15 cellular contexts compared by ENCODE assay signal in the genomic region with DNA sequence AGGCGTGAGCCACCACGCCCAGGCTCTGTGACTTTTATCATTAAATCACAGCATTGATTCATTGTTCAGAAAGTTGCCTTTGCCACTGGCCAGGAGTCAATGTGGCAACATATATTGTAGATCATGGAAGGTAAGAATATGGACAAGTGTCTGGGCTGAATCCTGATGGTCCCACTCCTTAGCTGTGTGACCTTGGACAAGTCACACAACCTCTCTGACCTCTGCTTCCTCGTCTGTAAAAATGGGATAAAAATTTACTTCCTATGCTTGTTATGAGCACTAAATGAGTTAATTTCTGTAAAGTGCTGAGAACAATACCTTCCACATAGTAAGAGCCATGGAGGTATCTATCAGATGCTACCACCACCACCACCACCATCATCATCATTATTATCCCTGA.
DNase-seq lines count a peak whose midpoint lies in the region; ATAC-seq, FAIRE-seq and TF ChIP-seq lines count a peak whose summit lies in the region.
"Had no signal": no experiment of that assay in that cellular context is flagged by ENCODE, and none has a peak within 500 bp of the region (broad histone marks: within the 10 kb centered on the region; RNA-seq: fewer than 3 reads in every experiment).

No MANE protein-coding gene starts in this region.

- no peaks in the 10 kb centered on the region for H3K79me2 ChIP-seq in HepG2 (ENCODE audit: insufficient read depth, low read length)
- H3K79me2 ChIP-seq in K562 (ENCODE audit: control insufficient read depth, insufficient read depth, low read length): no peaks in the 10 kb centered on the region

- H3K4me3 ChIP-seq in HepG2 (replicated peaks in 1 of 3; ENCODE audit: insufficient read depth in 1 of 3, low read depth in 2 of 3, low read length in 3 of 3) (no peak overlapping the region), right lobe of liver (no peak overlapping the region), K562 (no peak overlapping the region), sigmoid colon (no peak overlapping the region)
- H3K4me3 ChIP-seq: BLaER1 had no signal

- no peak overlapping the region for H3K27ac ChIP-seq in HepG2 (ENCODE audit: extremely low read length, insufficient read depth, low read length)
- no peak overlapping the region for H3K27ac ChIP-seq in right lobe of liver
- no peak overlapping the region for H3K27ac ChIP-seq in K562 (ENCODE audit: extremely low read depth, low read depth, low read length)
- H3K27ac ChIP-seq in sigmoid colon: no peak overlapping the region
- H3K27ac ChIP-seq: 22Rv1, BLaER1 had no signal

- in situ Hi-C loops in HepG2 (cut with HindIII; ENCODE audit: extremely low pct_ligation_motif_present, low pct_unique_long_range_greater_than_20kb): loop anchor here (5.0 kb wide), 1 partner anchor 94 kb away; no protein-coding TSS in a partner anchor
- in situ Hi-C loops in K562 (cut with MboI): loop anchor here (5.0 kb wide), 1 partner anchor 94 kb away; no protein-coding TSS in a partner anchor

- FAIRE-seq in HepG2 (lab: Jason Lieb, UNC) (no peak), K562 (lab: Jason Lieb, UNC) (no peak), RCC 7860 (lab: Jason Lieb, UNC) (no peak)
- FAIRE-seq: D721Med, G401.6 had no signal

- H3K36me3 ChIP-seq in HepG2 (replicated peaks in 1 of 2; ENCODE audit: control insufficient read depth in 1 of 2, insufficient read depth in 2 of 2, low read length in 2 of 2) (no peaks in the 10 kb centered on the region), right lobe of liver (no peaks in the 10 kb centered on the region), K562 (ENCODE audit: control insufficient read depth, insufficient read depth, low read length) (no peaks in the 10 kb centered on the region), sigmoid colon (no peaks in the 10 kb centered on the region)
- H3K36me3 ChIP-seq: BE2C had no signal

- TF ChIP-seq POLR2A in HepG2 (IDR thresholded peaks at IDR 0.05; ENCODE audit: insufficient read depth in 1 of 2, low read depth in 2 of 2, low read length in 2 of 2): no peak
- no peak for TF ChIP-seq POLR2A in right lobe of liver (IDR thresholded peaks at IDR 0.05)
- TF ChIP-seq POLR2A in K562 (conservative IDR thresholded peaks at IDR 0.05): no peak
- no peak for TF ChIP-seq POLR2A in sigmoid colon (IDR thresholded peaks at IDR 0.05)

- TF ChIP-seq CTCF in HepG2 (CRISPR knock-in tag; IDR thresholded peaks at IDR 0.05) (no peak), right lobe of liver (IDR thresholded peaks at IDR 0.05) (no peak), K562 (IDR thresholded peaks at IDR 0.05 in 2 of 3, conservative IDR thresholded peaks at IDR 0.05 in 1 of 3; ENCODE audit: insufficient read depth in 2 of 3, low read depth in 1 of 3, low read length in 3 of 3) (no peak), sigmoid colon (IDR thresholded peaks at IDR 0.05) (no peak)

- no peak overlapping the region for H3K9ac ChIP-seq in HepG2 (ENCODE audit: insufficient read depth, low read depth, low read length)
- H3K9ac ChIP-seq in K562 (ENCODE audit: insufficient read depth in 1 of 2, low read depth in 2 of 2, low read length in 2 of 2): no peak overlapping the region
- H3K9ac ChIP-seq: BLaER1 had no signal

- 72% methylated on average over 3 of the region's 3 CpGs for WGBS in HepG2 (ENCODE audit: low lambda C conversion rate)
- WGBS in right lobe of liver (ENCODE audit: insufficient coverage, low coverage, low lambda C conversion rate, missing lambda C conversion rate): 66% methylated on average over 3 of the region's 3 CpGs
- WGBS in K562 (ENCODE audit: insufficient coverage, low coverage, missing lambda C conversion rate): 2% methylated on average over 3 of the region's 3 CpGs
- WGBS in sigmoid colon, 2 donors: 82 to 92% methylated on average over 3 of the region's 3 CpGs

- H3K27me3 ChIP-seq in HepG2 (ENCODE audit: control insufficient read depth in 1 of 2, insufficient read depth in 2 of 2, low read length in 2 of 2) (no peaks in the 10 kb centered on the region; a peak in 1 of 5 replicates), right lobe of liver (no peaks in the 10 kb centered on the region), K562 (ENCODE audit: control insufficient read depth in 2 of 2, insufficient read depth in 2 of 2, low read length in 2 of 2) (peaks cover 0 to 10% of the 10 kb centered on the region in 2 experiments; a peak in 2 of 5 replicates), sigmoid colon (no peaks in the 10 kb centered on the region)
- H3K27me3 ChIP-seq: BE2C, BLaER1 had no signal

- H2AFZ ChIP-seq in HepG2 (ENCODE audit: low read length): no peak overlapping the region
- no peak overlapping the region for H2AFZ ChIP-seq in K562 (ENCODE audit: low read depth, low read length)

- ATAC-seq in HepG2 (no peak), right lobe of liver (no peak), K562 (no peak)
- ATAC-seq: CD8-positive, alpha-beta T cell had no signal

- BruUV-seq in HepG2 (replicated peaks; lab: Mats Ljungman, UMichigan) (no TSS peak), K562 (replicated peaks; lab: Mats Ljungman, UMichigan) (no TSS peak)

- H4K20me1 ChIP-seq in HepG2 (ENCODE audit: insufficient read depth, low read length) (no peaks in the 10 kb centered on the region), K562 (replicated peaks; ENCODE audit: control insufficient read depth, insufficient read depth, low read length) (no peaks in the 10 kb centered on the region)
- H4K20me1 ChIP-seq: BLaER1 had no signal

- CTCF ChIA-PET in HepG2 (lab: Yijun Ruan, JAX; ENCODE audit: low intra/inter-chr PET ratio, low total read pairs): interaction anchor here (1.6 to 4.4 kb wide), 4 partner anchors 70 to 236 kb away, joined by 4 to 45 read pairs (median 6); no protein-coding TSS in a partner anchor
- CTCF ChIA-PET in K562 (lab: Yijun Ruan, JAX; ENCODE audit: low intra/inter-chr PET ratio): interaction anchor here (1.1 to 2.2 kb wide), 3 partner anchors 70 to 96 kb away, joined by 3 to 23 read pairs (median 7); no protein-coding TSS in a partner anchor

- no peak overlapping the region for H3K4me2 ChIP-seq in HepG2 (ENCODE audit: low read depth, low read length)
- no peak overlapping the region for H3K4me2 ChIP-seq in K562 (ENCODE audit: insufficient read depth, low read length)
- H3K4me2 ChIP-seq: BLaER1 had no signal

- H3K4me1 ChIP-seq in HepG2 (ENCODE audit: insufficient read depth, low read length) (no peaks in the 10 kb centered on the region), right lobe of liver (peaks cover 0 to 2% (median 0%) of the 10 kb centered on the region in 4 donors), K562 (replicated peaks in 1 of 2; ENCODE audit: control insufficient read depth in 2 of 2, insufficient read depth in 2 of 2, low read length in 2 of 2) (no peaks in the 10 kb centered on the region), sigmoid colon (no peaks in the 10 kb centered on the region)
- H3K4me1 ChIP-seq: BE2C, Caco-2 had no signal

- H3K9me1 ChIP-seq in K562 (ENCODE audit: control insufficient read depth, insufficient read depth, low read length): no peaks in the 10 kb centered on the region

- intact Hi-C loops in HepG2 (cut with micrococcal nuclease; ENCODE audit: unreplicated experiment) (loop anchor here (1.0 kb wide), 3 partner anchors 95 to 236 kb away; no protein-coding TSS in a partner anchor), right lobe of liver (cut with DNase I) (loop anchor here in 1 of 2 donors (5.0 kb wide), 1 partner anchor 99 kb away; no protein-coding TSS in a partner anchor), K562 (cut with micrococcal nuclease) (loop anchor here (1.0 to 5.0 kb wide), 5 partner anchors 78 to 404 kb away; a partner anchor contains a TSS), sigmoid colon (cut with DNase I) (loop anchor here (1.0 kb wide), 2 partner anchors 78 to 95 kb away; no protein-coding TSS in a partner anchor)

- DNase-seq in HepG2 (ENCODE audit: low spot score): no peak
- DNase-seq in right lobe of liver: no peak
- no peak for DNase-seq in K562 (ENCODE audit: extremely low read depth in 1 of 4, low spot score in 3 of 4)
- peak; percentile 6 for DNase-seq in sigmoid colon
- DNase-seq in effector CD4-positive, alpha-beta T cell: no peak
- DNase-seq in RCC 7860 (ENCODE audit: low spot score): no peak
- DNase-seq: CD4-positive, alpha-beta T cell; CD8-positive, alpha-beta T cell; GF-D8 had no signal

- TF ChIP-seq RAD21 in HepG2 (CRISPR knock-in tag; IDR thresholded peaks at IDR 0.05) (no peak), K562 (CRISPR knock-in tag; conservative IDR thresholded peaks at IDR 0.05 in 1 of 2, IDR thresholded peaks at IDR 0.05 in 1 of 2) (no peak)

- no peaks in the 10 kb centered on the region for H3K9me3 ChIP-seq in HepG2 (ENCODE audit: low read length)
- H3K9me3 ChIP-seq in right lobe of liver: no peaks in the 10 kb centered on the region
- 0 out of 2 replicates have a peak, but pooled peaks cover 4% of the 10 kb centered on the region for H3K9me3 ChIP-seq in K562 (replicated peaks; ENCODE audit: control insufficient read depth, insufficient read depth, low read depth, low read length)
- no peaks in the 10 kb centered on the region for H3K9me3 ChIP-seq in sigmoid colon
- H3K9me3 ChIP-seq: BE2C had no signal

- TF ChIP-seq EP300 in HepG2 (IDR thresholded peaks at IDR 0.05; ENCODE audit: low read depth in 2 of 2, low read length in 2 of 2) (no peak), HepG2 (CRISPR knock-in tag; IDR thresholded peaks at IDR 0.05; ENCODE audit: borderline replicate concordance) (no peak), K562 (IDR thresholded peaks at IDR 0.05; ENCODE audit: low read length) (no peak), sigmoid colon (IDR thresholded peaks at IDR 0.05) (no peak)

- POLR2A ChIA-PET in HepG2 (lab: Yijun Ruan, JAX): no interaction called here
- POLR2A ChIA-PET in K562 (lab: Yijun Ruan, JAX): no interaction called here

TF ChIP-seq in HepG2, 621 proteins besides CTCF, POLR2A, EP300 and RAD21:
- TF ChIP-seq ZNF569 (CRISPR knock-in tag; IDR thresholded peaks at IDR 0.05; ENCODE audit: borderline replicate concordance) (no peak), ZNF343 (CRISPR knock-in tag; IDR thresholded peaks at IDR 0.05) (no peak), ZNF768 (CRISPR knock-in tag; IDR thresholded peaks at IDR 0.05) (peak; percentile 24; the same call in 1 of the 2 replicates)

TF ChIP-seq in K562, 482 proteins besides CTCF, POLR2A, EP300 and RAD21 (continues in another document):
- TF ChIP-seq TCF7L2 (IDR thresholded peaks at IDR 0.05; ENCODE audit: low read depth, low read length) (no peak), RBM25 (IDR thresholded peaks at IDR 0.05; ENCODE audit: low read depth, low read length, severe bottlenecking) (peak; percentile 65)
- TF ChIP-seq, protein P1, sequence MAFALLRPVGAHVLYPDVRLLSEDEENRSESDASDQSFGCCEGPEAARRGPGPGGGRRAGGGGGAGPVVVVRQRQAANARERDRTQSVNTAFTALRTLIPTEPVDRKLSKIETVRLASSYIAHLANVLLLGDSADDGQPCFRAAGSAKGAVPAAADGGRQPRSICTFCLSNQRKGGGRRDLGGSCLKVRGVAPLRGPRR (CRISPR knock-in tag; IDR thresholded peaks at IDR 0.05): no peak
